ENCODE assay signal across 8 cellular contexts in the genomic region with DNA sequence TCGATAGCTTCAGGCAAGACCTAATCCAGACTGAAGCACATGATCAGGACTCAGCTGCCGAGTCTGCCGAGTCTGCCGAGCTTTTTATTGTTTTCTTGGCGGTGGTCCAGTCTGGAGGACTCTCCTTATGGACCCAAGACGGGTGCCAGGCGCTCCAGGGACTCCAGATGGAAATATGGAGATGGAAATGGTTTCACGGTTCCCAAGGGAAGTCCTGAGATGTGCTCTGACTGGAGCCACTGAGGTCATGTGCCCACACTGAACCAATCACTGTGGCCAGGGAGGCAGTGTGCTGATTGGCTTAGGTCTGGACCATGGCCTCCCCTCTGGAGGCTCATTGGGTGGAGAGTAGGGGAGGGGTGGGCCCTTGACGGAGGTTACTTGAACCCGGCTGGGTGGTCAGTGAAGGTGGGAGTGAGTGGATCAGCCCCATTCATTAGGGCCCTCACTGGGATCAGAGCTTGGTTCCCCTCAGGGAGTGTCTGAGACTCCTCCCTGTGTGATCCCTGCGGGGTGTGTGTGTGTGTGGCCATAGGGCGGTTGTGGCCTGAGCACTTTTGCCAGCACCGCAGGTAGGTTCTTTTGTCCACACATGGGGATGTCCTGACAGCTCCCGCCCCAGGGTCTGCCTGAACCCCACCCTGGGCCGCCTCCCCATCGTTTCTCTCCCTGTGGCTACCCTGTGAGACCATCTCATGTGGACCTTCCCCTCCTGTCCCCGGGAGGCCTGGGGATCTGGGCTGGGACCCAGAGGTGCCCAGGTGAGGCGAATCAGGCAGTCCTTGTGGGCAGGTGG. TPM values are rescaled to one million over a fixed set of nuclear protein-coding genes. Genes with fewer than 3 reads are reported as not detected.
DNase-seq lines count a peak whose midpoint lies in the region; ATAC-seq and TF ChIP-seq lines count a peak whose summit lies in the region.

No MANE protein-coding gene starts in this region.

- peak overlapping the region; percentile 14 for H3K4me3 ChIP-seq in HAP-1
- no peak overlapping the region for H3K4me3 ChIP-seq in body of pancreas
- no peak overlapping the region for H3K4me3 ChIP-seq in psoas muscle

- ATAC-seq in body of pancreas = peak; percentile 58
- peak; percentile 64 to 93 (median 82) for ATAC-seq in psoas muscle
- no peak for ATAC-seq in GM21423 (IDR thresholded peaks at IDR 0.05; ENCODE audit: unreplicated experiment)
- ATAC-seq in HG02571 (IDR thresholded peaks at IDR 0.05; ENCODE audit: unreplicated experiment) = no peak

- TF ChIP-seq POLR2A in body of pancreas (IDR thresholded peaks at IDR 0.05) = no peak

- intact Hi-C loops in body of pancreas (cut with DNase I) (no loop called here), psoas muscle (cut with DNase I) (no loop called here)

- 40 to 68% methylated on average over 5 to 18 of the region's 18 CpGs for WGBS in body of pancreas, 2 donors
- WGBS in psoas muscle, 3 donors = 59 to 62% (median 59%) methylated on average over 18 of the region's 18 CpGs

- no peaks in the 10 kb centered on the region; the same call in 1 of the 2 replicates for H3K36me3 ChIP-seq in HAP-1 (replicated peaks)
- no peaks in the 10 kb centered on the region for H3K36me3 ChIP-seq in body of pancreas (replicated peaks in 1 of 2; ENCODE audit: insufficient read depth in 1 of 2, low read depth in 2 of 2)
- H3K36me3 ChIP-seq in psoas muscle (ENCODE audit: insufficient read depth in 1 of 2, low read depth in 1 of 2) = peaks cover 0 to 33% of the 10 kb centered on the region in 2 donors

- H3K27ac ChIP-seq in body of pancreas (no peak overlapping the region), psoas muscle (no peak overlapping the region)

- DNase-seq in HAP-1 (ENCODE audit: low spot score in 2 of 2) = peak; percentile 32 to 78
- DNase-seq in NCI-H2171 treated with DMSO at 0.1 percent for 48 hours (lab: John Stamatoyannopoulos, UW) = peak; percentile 100
- DNase-seq in body of pancreas = peak in 2 of 4 donors; percentile 42 to 54
- DNase-seq in psoas muscle = no peak
- no peak for DNase-seq in UCSD-AML1 (lab: John Stamatoyannopoulos, UW; ENCODE audit: unreplicated experiment)
- DNase-seq in ACHN = no peak

- in situ Hi-C loops in HAP-1 (cut with MboI; ENCODE audit: low sequenced_read_pairs) = no loop called here
- in situ Hi-C loops in ACHN (cut with HindIII; ENCODE audit: low pct_ligation_motif_present, low pct_unique_long_range_greater_than_20kb, low sequenced_read_pairs) = no loop called here

- H3K9me3 ChIP-seq in HAP-1 (no peaks in the 10 kb centered on the region), body of pancreas (no peaks in the 10 kb centered on the region), psoas muscle (no peaks in the 10 kb centered on the region)

- TF ChIP-seq CTCF in body of pancreas (IDR thresholded peaks at IDR 0.05) (no peak), psoas muscle (IDR thresholded peaks at IDR 0.05) (no peak)

- H3K27me3 ChIP-seq in HAP-1 (ENCODE audit: low read depth) (no peaks in the 10 kb centered on the region), body of pancreas (no peaks in the 10 kb centered on the region), psoas muscle (ENCODE audit: insufficient read depth in 3 of 3, low read length in 2 of 3) (no peaks in the 10 kb centered on the region)

- H3K4me1 ChIP-seq in HAP-1 (no peaks in the 10 kb centered on the region), body of pancreas (peaks cover 2% of the 10 kb centered on the region), psoas muscle (no peaks in the 10 kb centered on the region)

RNA-seq across cellular contexts. Expression of gene RPS6KA4, which starts 14.0 kb away (rescaled TPM):
- total RNA-seq in body of pancreas (10 to 100 TPM; 13.0 to 22.7 TPM), psoas muscle (10 to 100 TPM in 3 of 4 donors, 1 to 10 TPM in 1; 9.5 to 15.9 (median 13.6) TPM)
- polyA plus RNA-seq in psoas muscle = 10 to 100 TPM; 11.5 to 13.8 (median 13.1) TPM

RNA-seq across cellular contexts. Expression of gene CCDC88B, which starts 33.0 kb away (rescaled TPM):
- total RNA-seq in body of pancreas = 10 to 100 TPM in 1 of 2 donors, 1 to 10 TPM in 1; 8.8 to 16.2 TPM
- total RNA-seq in psoas muscle = 1 to 10 TPM; 1.4 to 2.9 (median 2.2) TPM
- polyA plus RNA-seq in psoas muscle = 1 to 10 TPM; 2.5 to 3.6 (median 3.2) TPM

RNA-seq across cellular contexts. Expression of gene PRDX5, which starts 55.1 kb away (rescaled TPM):
- total RNA-seq in body of pancreas (100 to 1,000 TPM; 108 to 224 TPM), psoas muscle (100 to 1,000 TPM; 122 to 178 (median 156) TPM)
- 100 to 1,000 TPM; 304 to 323 (median 321) TPM for polyA plus RNA-seq in psoas muscle

RNA-seq across cellular contexts. Expression of gene TRMT112, which starts 55.6 kb away (rescaled TPM):
- 100 to 1,000 TPM; 170 to 223 TPM for total RNA-seq in body of pancreas
- 100 to 1,000 TPM in 1 of 4 donors, 10 to 100 TPM in 3; 78.1 to 135 (median 88.0) TPM for total RNA-seq in psoas muscle
- polyA plus RNA-seq in psoas muscle = 100 to 1,000 TPM; 125 to 311 (median 190) TPM

Comparison
In these comparisons a context has a peak if more than half of its experiments do, and no peak if none do; other contexts are left out.
1. DNase-seq: peak in HAP-1 (2 of 2) and NCI-H2171 treated with DMSO at 0.1 percent for 48 hours (single experiment); none in psoas muscle (0 of 2), UCSD-AML1 (single experiment) and ACHN (single experiment).
2. ATAC-seq: peak in body of pancreas (single experiment) and psoas muscle (4 of 4); none in GM21423 (single experiment) and HG02571 (single experiment).